In genomic region chr11:3119141-3119821, GRCh38 we compare ENCODE assay signal across 18 cellular contexts. TPM values are rescaled to one million over a fixed set of nuclear protein-coding genes. Genes with fewer than 3 reads are reported as not detected.
DNase-seq lines count a peak whose midpoint lies in the region; ATAC-seq lines count a peak whose summit lies in the region.
"Had no signal": no experiment of that assay in that cellular context is flagged by ENCODE, and none has a peak within 500 bp of the region (broad histone marks: within the 10 kb centered on the region; RNA-seq: fewer than 3 reads in every experiment).

No MANE protein-coding gene starts in this region.

- WGBS in aorta, 2 donors = 94 to 97% methylated on average over 14 of the region's 14 CpGs

- H3K9me3 ChIP-seq in aorta (ENCODE audit: control insufficient read depth, low read length) = no peaks in the 10 kb centered on the region

- H3K4me1 ChIP-seq in aorta (ENCODE audit: control insufficient read depth in 1 of 2, insufficient read depth in 2 of 2, low read length in 2 of 2) = no peaks in the 10 kb centered on the region

- intact Hi-C loops in sciatic nerve (cut with DNase I) = no loop called here
- intact Hi-C loops in aorta (cut with DNase I) = no loop called here

- no peaks in the 10 kb centered on the region for H3K4me1 Mint-ChIP-seq in activated T-cell treated with anti-CD3 and anti-CD28 coated beads, Interleukin-2, amount 50 U/mL, for 24 hours (ENCODE audit: low read depth)

- no peak for ATAC-seq in sciatic nerve
- no peak for ATAC-seq in aorta (ENCODE audit: low FRiP score)
- ATAC-seq in HG03520 (IDR thresholded peaks at IDR 0.05; ENCODE audit: unreplicated experiment) = no peak

- H3K27me3 Mint-ChIP-seq in activated T-cell treated with anti-CD3 and anti-CD28 coated beads, Interleukin-2, amount 50 U/mL, for 24 hours = no peaks in the 10 kb centered on the region

- H3K9me3 Mint-ChIP-seq in activated T-cell treated with anti-CD3 and anti-CD28 coated beads, Interleukin-2, amount 50 U/mL, for 24 hours = peaks cover 6% of the 10 kb centered on the region

- H3K27ac Mint-ChIP-seq in activated T-cell treated with anti-CD3 and anti-CD28 coated beads, Interleukin-2, amount 50 U/mL, for 24 hours = no peak overlapping the region

- H3K36me3 Mint-ChIP-seq in activated T-cell treated with anti-CD3 and anti-CD28 coated beads, Interleukin-2, amount 50 U/mL, for 24 hours (ENCODE audit: low read depth) = peaks cover 10% of the 10 kb centered on the region

- H3K4me3 Mint-ChIP-seq in activated T-cell treated with anti-CD3 and anti-CD28 coated beads, Interleukin-2, amount 50 U/mL, for 24 hours = no peak overlapping the region

- no peak overlapping the region for H3K4me3 ChIP-seq in aorta (ENCODE audit: low read length in 2 of 2)
- H3K4me3 ChIP-seq: BLaER1, PC-9 had no signal

- DNase-seq in activated T-cell treated with anti-CD3 and anti-CD28 coated beads, Interleukin-2, amount 50 U/mL, for 1 hour = peak; percentile 12
- DNase-seq in activated T-cell treated with anti-CD3 and anti-CD28 coated beads, Interleukin-2, amount 50 U/mL, for 24 hours = no peak
- peak; percentile 0 for DNase-seq in stimulated activated CD4-positive, alpha-beta T cell treated with anti-CD3 and anti-CD28 coated beads, Interleukin-1b, Interleukin-23, amount 100 ng/mL, for 48 hours
- no peak for DNase-seq in stimulated activated CD4-positive, alpha-beta T cell treated with anti-CD3 and anti-CD28 coated beads, Interleukin-12 subunit alpha, Interleukin-12 subunit beta, amount 100 ng/mL, for 4 hours
- DNase-seq in sciatic nerve (ENCODE audit: low spot score) (peak; percentile 53), aorta (peak; percentile 29 to 68), EL (no peak)
- DNase-seq: 8988T, DMS 273 treated with DMSO at 0.1 percent for 48 hours, GOT3, MM.1S, NCI-H1105, NCI-H187, NCI-H446, NCI-H748 treated with DMSO at 0.1 percent for 48 hours, PC-9 had no signal

- H3K36me3 ChIP-seq in aorta (ENCODE audit: control insufficient read depth in 1 of 2, insufficient read depth in 2 of 2, low read length in 1 of 2) = no peaks in the 10 kb centered on the region

- no peaks in the 10 kb centered on the region for H3K27me3 ChIP-seq in aorta (ENCODE audit: control insufficient read depth in 1 of 2, insufficient read depth in 2 of 2, low read length in 1 of 2)
- H3K27me3 ChIP-seq: BLaER1 had no signal

- H3K27ac ChIP-seq in aorta (ENCODE audit: low read depth in 1 of 2, low read length in 2 of 2) = no peak overlapping the region
- H3K27ac ChIP-seq: BLaER1, PC-9 had no signal

RNA-seq across cellular contexts. Expression of gene OSBPL5, which starts 45.8 kb away (rescaled TPM):
- total RNA-seq in sciatic nerve (58.3 TPM), aorta (10 to 100 TPM; 64.1 to 69.1 TPM)
- 10 to 100 TPM; 11.9 to 48.4 TPM for polyA plus RNA-seq in aorta

Comparison
In these comparisons a context has a peak if more than half of its experiments do, and no peak if none do; other contexts are left out.
1. DNase-seq: peak in activated T-cell treated with anti-CD3 and anti-CD28 coated beads, Interleukin-2, amount 50 U/mL, for 1 hour (single experiment), stimulated activated CD4-positive, alpha-beta T cell treated with anti-CD3 and anti-CD28 coated beads, Interleukin-1b, Interleukin-23, amount 100 ng/mL, for 48 hours (single experiment), sciatic nerve (single experiment) and aorta (2 of 2); none in activated T-cell treated with anti-CD3 and anti-CD28 coated beads, Interleukin-2, amount 50 U/mL, for 24 hours (single experiment), stimulated activated CD4-positive, alpha-beta T cell treated with anti-CD3 and anti-CD28 coated beads, Interleukin-12 subunit alpha, Interleukin-12 subunit beta, amount 100 ng/mL, for 4 hours (single experiment) and EL (single experiment).